8 cellular contexts compared by ENCODE assay signal in the genomic region with DNA sequence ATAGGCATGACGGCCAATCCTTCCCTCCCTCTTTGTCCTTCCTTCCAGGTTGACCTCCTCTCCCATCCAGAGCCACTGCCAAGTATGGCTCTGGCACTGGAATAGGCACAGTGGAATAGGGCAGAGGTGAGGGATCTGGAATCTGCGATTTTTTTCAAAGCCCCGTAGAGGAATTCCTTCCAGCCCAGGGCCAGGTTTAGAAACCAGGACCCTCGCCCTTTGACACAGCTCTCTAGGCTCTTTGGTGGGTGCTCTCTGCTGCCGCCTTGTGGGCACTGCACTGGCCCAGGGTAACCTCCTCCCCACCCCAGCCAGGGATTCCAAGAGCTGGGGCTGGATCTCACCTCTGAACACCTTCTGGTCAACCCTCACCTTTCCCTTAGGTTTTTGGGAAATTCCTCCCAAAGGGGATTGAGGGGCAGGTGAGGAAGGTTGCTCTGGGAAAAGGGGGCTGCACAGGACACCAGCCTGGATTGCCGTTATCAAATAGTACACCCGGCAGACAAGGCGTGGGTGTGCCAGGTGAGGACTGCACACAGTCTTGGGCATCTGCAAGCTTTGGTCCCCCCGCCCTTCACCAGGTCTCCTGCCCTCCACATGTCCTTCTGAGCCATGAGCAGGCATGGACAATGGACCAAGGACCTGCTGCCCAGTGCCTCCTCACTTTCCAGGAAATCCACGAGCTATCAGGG. TPM values are rescaled to one million over a fixed set of nuclear protein-coding genes. Genes with fewer than 3 reads are reported as not detected.
DNase-seq lines count a peak whose midpoint lies in the region; ATAC-seq and TF ChIP-seq lines count a peak whose summit lies in the region.

No MANE protein-coding gene starts in this region.

- H3K27ac ChIP-seq in dorsolateral prefrontal cortex: no peak overlapping the region

- H3K9me3 Mint-ChIP-seq in activated CD4-positive, alpha-beta T cell treated with anti-CD3 and anti-CD28 coated beads, Interleukin-2, amount 10 ng/mL, durations not matched to agents 24 days and 14 days: no peaks in the 10 kb centered on the region
- H3K9me3 Mint-ChIP-seq in stimulated activated memory B cell treated with anti-CD40 and anti-IgM and Interleukin-4, amounts not matched to agents 10 μg/mL and 1 μg/mL and 100 μg/mL, for 72 hours: no peaks in the 10 kb centered on the region

- no peaks in the 10 kb centered on the region for H3K27me3 Mint-ChIP-seq in activated CD4-positive, alpha-beta T cell treated with anti-CD3 and anti-CD28 coated beads, Interleukin-2, amount 10 ng/mL, durations not matched to agents 24 days and 14 days
- no peaks in the 10 kb centered on the region for H3K27me3 Mint-ChIP-seq in stimulated activated memory B cell treated with anti-CD40 and anti-IgM and Interleukin-4, amounts not matched to agents 10 μg/mL and 1 μg/mL and 100 μg/mL, for 72 hours

- H3K27ac Mint-ChIP-seq in activated CD4-positive, alpha-beta T cell treated with anti-CD3 and anti-CD28 coated beads, Interleukin-2, amount 10 ng/mL, durations not matched to agents 24 days and 14 days: no peak overlapping the region
- peak overlapping the region; percentile 51 for H3K27ac Mint-ChIP-seq in stimulated activated memory B cell treated with anti-CD40 and anti-IgM and Interleukin-4, amounts not matched to agents 10 μg/mL and 1 μg/mL and 100 μg/mL, for 72 hours

- intact Hi-C loops in activated CD4-positive, alpha-beta T cell treated with anti-CD3 and anti-CD28 coated beads, Interleukin-2, amount 10 ng/mL, durations not matched to agents 24 days and 14 days (cut with micrococcal nuclease): loop anchor here (1.0 to 5.0 kb wide), 3 partner anchors 30 to 382 kb away; no protein-coding TSS in a partner anchor
- intact Hi-C loops in dorsolateral prefrontal cortex (cut with DNase I): loop anchor here in 1 of 2 donors (5.0 kb wide), 1 partner anchor 309 kb away; no protein-coding TSS in a partner anchor
- intact Hi-C loops in mucosa of descending colon (cut with DNase I, micrococcal nuclease): loop anchor here in 1 of 2 donors (10.0 kb wide), 1 partner anchor 312 kb away; no protein-coding TSS in a partner anchor

- no peaks in the 10 kb centered on the region for H3K36me3 Mint-ChIP-seq in activated CD4-positive, alpha-beta T cell treated with anti-CD3 and anti-CD28 coated beads, Interleukin-2, amount 10 ng/mL, durations not matched to agents 24 days and 14 days (ENCODE audit: low read depth)
- no peaks in the 10 kb centered on the region for H3K36me3 Mint-ChIP-seq in stimulated activated memory B cell treated with anti-CD40 and anti-IgM and Interleukin-4, amounts not matched to agents 10 μg/mL and 1 μg/mL and 100 μg/mL, for 72 hours

- ATAC-seq in mucosa of descending colon (peak; percentile 82), HG03521 (IDR thresholded peaks at IDR 0.05; ENCODE audit: unreplicated experiment) (no peak), GM18870 (IDR thresholded peaks at IDR 0.05; ENCODE audit: unreplicated experiment) (no peak)
- peak; percentile 40 for ATAC-seq in stimulated activated memory B cell treated with anti-CD40 and anti-IgM and Interleukin-4, amounts not matched to agents 10 μg/mL and 1 μg/mL and 100 μg/mL, for 72 hours

- H3K4me3 Mint-ChIP-seq in activated CD4-positive, alpha-beta T cell treated with anti-CD3 and anti-CD28 coated beads, Interleukin-2, amount 10 ng/mL, durations not matched to agents 24 days and 14 days: no peak overlapping the region
- H3K4me3 Mint-ChIP-seq in stimulated activated memory B cell treated with anti-CD40 and anti-IgM and Interleukin-4, amounts not matched to agents 10 μg/mL and 1 μg/mL and 100 μg/mL, for 72 hours: no peak overlapping the region

- H3K9me3 ChIP-seq in mucosa of descending colon: no peaks in the 10 kb centered on the region

- TF ChIP-seq CTCF in GM10266 (IDR thresholded peaks at IDR 0.05; ENCODE audit: control insufficient read depth, insufficient read depth, low read depth, missing control alignments) (peak; percentile 81), dorsolateral prefrontal cortex (IDR thresholded peaks at IDR 0.05 in 54 of 56, conservative IDR thresholded peaks at IDR 0.05 in 2 of 56; ENCODE audit: low read depth in 1 of 56, partially characterized antibody in 56 of 56) (peak in 55 of 56 donors; percentile 41 to 83 (median 73)), mucosa of descending colon (IDR thresholded peaks at IDR 0.05) (peak; percentile 88)

- H3K27me3 ChIP-seq in dorsolateral prefrontal cortex: no peaks in the 10 kb centered on the region

- H3K36me3 ChIP-seq in mucosa of descending colon (ENCODE audit: low read depth): no peaks in the 10 kb centered on the region

- DNase-seq in GM10266 (ENCODE audit: extremely low spot score) (peak; percentile 70), MV-4-11 (lab: John Stamatoyannopoulos, UW) (peak; percentile 39), dorsolateral prefrontal cortex (peak in 6 of 10 donors; percentile 35 to 70 (median 50)), mucosa of descending colon (peak; percentile 74 to 91 (median 85))
- peak; percentile 90 for DNase-seq in activated CD4-positive, alpha-beta T cell treated with anti-CD3 and anti-CD28 coated beads, Interleukin-2, amount 10 ng/mL, durations not matched to agents 24 days and 14 days

- no peaks in the 10 kb centered on the region for H3K4me1 ChIP-seq in mucosa of descending colon (ENCODE audit: low read depth)

- H3K4me3 ChIP-seq in dorsolateral prefrontal cortex (no peak overlapping the region), mucosa of descending colon (no peak overlapping the region)

- peaks cover 39% of the 10 kb centered on the region for H3K4me1 Mint-ChIP-seq in activated CD4-positive, alpha-beta T cell treated with anti-CD3 and anti-CD28 coated beads, Interleukin-2, amount 10 ng/mL, durations not matched to agents 24 days and 14 days
- H3K4me1 Mint-ChIP-seq in stimulated activated memory B cell treated with anti-CD40 and anti-IgM and Interleukin-4, amounts not matched to agents 10 μg/mL and 1 μg/mL and 100 μg/mL, for 72 hours: peaks cover 54% of the 10 kb centered on the region

RNA-seq across cellular contexts. Expression of gene C10orf105, which starts 22.8 kb away (rescaled TPM):
- 0.26 and 0.33 TPM in 2 replicates for total RNA-seq in activated CD4-positive, alpha-beta T cell treated with anti-CD3 and anti-CD28 coated beads, Interleukin-2, amount 10 ng/mL, durations not matched to agents 24 days and 14 days
- total RNA-seq in dorsolateral prefrontal cortex (10 to 100 TPM in 14 of 120 experiments, 1 to 10 TPM in 102, under 1 TPM in 4; 0.63 to 21.1 (median 4.3) TPM), mucosa of descending colon (under 1 TPM in 1 of 3 donors, not detected in 2; 0.10 TPM)

Comparison
In these comparisons a context has a peak if more than half of its experiments do, and no peak if none do; other contexts are left out.
1. DNase-seq: peak in every context shown above with its lines; median percentile 90 in activated CD4-positive, alpha-beta T cell treated with anti-CD3 and anti-CD28 coated beads, Interleukin-2, amount 10 ng/mL, durations not matched to agents 24 days and 14 days; 85 in mucosa of descending colon; 70 in GM10266; 50 in dorsolateral prefrontal cortex; 39 in MV-4-11.
2. ATAC-seq: peak in mucosa of descending colon (single experiment) and stimulated activated memory B cell treated with anti-CD40 and anti-IgM and Interleukin-4, amounts not matched to agents 10 μg/mL and 1 μg/mL and 100 μg/mL, for 72 hours (single experiment); none in HG03521 (single experiment) and GM18870 (single experiment).
3. Peak in every context shown above with its lines, with median percentiles within 50 percentile points of each other: CTCF ChIP-seq.